Comparison of ENCODE assay signal across 11 cellular contexts in the genomic region with DNA sequence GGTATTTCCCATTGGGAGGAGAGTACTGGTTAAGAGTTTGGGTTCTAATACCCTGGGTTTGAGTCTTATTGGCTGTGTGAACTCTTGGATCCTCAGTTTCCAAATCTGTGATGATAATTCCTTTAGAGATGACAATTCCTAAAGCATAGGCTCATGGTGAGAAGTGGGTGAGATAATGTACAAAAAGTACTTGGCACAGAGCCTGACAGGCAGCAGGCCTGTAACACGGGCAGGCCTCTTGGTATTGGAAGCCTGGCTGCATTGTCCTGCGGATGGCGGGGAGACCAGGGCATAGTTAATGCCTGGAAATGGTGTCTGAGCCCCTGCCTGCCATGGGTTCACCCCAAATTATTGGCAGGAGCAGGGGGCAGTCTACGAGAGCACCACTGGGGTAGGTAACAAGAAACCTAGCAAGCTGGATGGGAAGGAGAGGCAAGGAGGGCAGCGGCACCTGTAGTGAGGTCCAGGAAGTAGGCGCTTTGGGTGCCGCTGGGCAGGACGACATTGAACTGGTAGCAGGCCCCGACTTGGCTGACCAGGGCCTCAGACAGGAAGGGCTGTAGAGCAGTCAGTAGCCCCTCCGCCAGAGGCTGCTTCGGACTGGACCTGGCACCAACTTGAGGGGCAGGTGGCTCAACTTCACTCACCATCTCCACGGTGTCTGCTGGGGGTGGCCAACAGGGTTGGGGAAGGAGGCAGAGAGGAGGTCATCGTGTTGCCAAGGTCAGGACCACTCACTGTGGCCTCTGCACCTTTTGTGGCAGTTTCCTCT. TPM values are rescaled to one million over a fixed set of nuclear protein-coding genes. Genes with fewer than 3 reads are reported as not detected.
A peak's percentile ranks its signal among the peaks of the same experiment; 100 is the strongest.
DNase-seq lines count a peak whose midpoint lies in the region; ATAC-seq, FAIRE-seq and TF ChIP-seq lines count a peak whose summit lies in the region.
"Had no signal": no experiment of that assay in that cellular context is flagged by ENCODE, and none has a peak within 500 bp of the region (broad histone marks: within the 10 kb centered on the region; RNA-seq: fewer than 3 reads in every experiment).

No MANE protein-coding gene starts in this region.

- no peak overlapping the region for H2AFZ ChIP-seq in astrocyte (ENCODE audit: low read depth, low read length)

- no peak for DNase-seq in activated CD4-positive, alpha-beta T cell treated with anti-CD3 and anti-CD28 coated beads, Interleukin-2, amount 10 ng/mL, durations not matched to agents 7 days and 5 days
- DNase-seq in activated CD4-positive, alpha-beta T cell treated with anti-CD3 and anti-CD28 coated beads for 1 hour: no peak
- DNase-seq in astrocyte (ENCODE audit: low read depth) (no peak), mesothelial cell of epicardium (ENCODE audit: low spot score in 2 of 2, unreplicated experiment in 2 of 2) (no peak), DMS153 (lab: John Stamatoyannopoulos, UW) (no peak)
- DNase-seq: activated CD8-positive, alpha-beta memory T cell treated with anti-CD3 and anti-CD28 coated beads for 24 hours; Karpas-422 had no signal

- POLR2A ChIA-PET in activated CD4-positive, alpha-beta T cell treated with anti-CD3 and anti-CD28 coated beads, Interleukin-2, amount 10 ng/mL, durations not matched to agents 7 days and 5 days (lab: Charles Lee): interaction anchor here (1.1 kb wide), 1 partner anchor 10 kb away, joined by 4 read pairs; the partner anchor contains the start of gene PML

- no peak for FAIRE-seq in astrocyte (lab: Jason Lieb, UNC)

- no peak overlapping the region for H3K4me3 ChIP-seq in astrocyte (ENCODE audit: insufficient read depth, low read depth, low read length)
- H3K4me3 ChIP-seq in thymus (ENCODE audit: low read length): no peak overlapping the region
- H3K4me3 ChIP-seq: cardiac muscle cell had no signal

- peak overlapping the region; percentile 2 for H3K4me2 ChIP-seq in astrocyte (ENCODE audit: low read length)

- peaks cover 11% of the 10 kb centered on the region for H3K36me3 Mint-ChIP-seq in activated CD4-positive, alpha-beta T cell treated with anti-CD3 and anti-CD28 coated beads, Interleukin-2, amount 10 ng/mL, durations not matched to agents 7 days and 5 days (ENCODE audit: low read depth)
- H3K36me3 Mint-ChIP-seq in astrocyte (ENCODE audit: low read depth, unreplicated experiment) (peaks cover 5% of the 10 kb centered on the region), mesothelial cell of epicardium (peaks cover 5% of the 10 kb centered on the region)

- CTCF ChIA-PET in activated CD4-positive, alpha-beta T cell treated with anti-CD3 and anti-CD28 coated beads, Interleukin-2, amount 10 ng/mL, durations not matched to agents 7 days and 5 days (lab: Charles Lee): interaction anchor here (0.6 to 2.2 kb wide), 3 partner anchors 12 to 57 kb away, joined by 4 to 6 read pairs (median 5); no protein-coding TSS in a partner anchor

- no peaks in the 10 kb centered on the region for H3K27me3 Mint-ChIP-seq in activated CD4-positive, alpha-beta T cell treated with anti-CD3 and anti-CD28 coated beads, Interleukin-2, amount 10 ng/mL, durations not matched to agents 7 days and 5 days
- H3K27me3 Mint-ChIP-seq in astrocyte (ENCODE audit: low read depth, unreplicated experiment): no peaks in the 10 kb centered on the region
- H3K27me3 Mint-ChIP-seq in mesothelial cell of epicardium (ENCODE audit: low read depth): no peaks in the 10 kb centered on the region

- H3K27ac Mint-ChIP-seq in activated CD4-positive, alpha-beta T cell treated with anti-CD3 and anti-CD28 coated beads, Interleukin-2, amount 10 ng/mL, durations not matched to agents 7 days and 5 days: peak overlapping the region; percentile 65
- H3K27ac Mint-ChIP-seq in astrocyte (ENCODE audit: unreplicated experiment) (peak overlapping the region; percentile 85), mesothelial cell of epicardium (peak overlapping the region; percentile 28)

- no peaks in the 10 kb centered on the region for H3K79me2 ChIP-seq in astrocyte (ENCODE audit: insufficient read depth, low read length)

- H3K4me1 ChIP-seq in astrocyte (ENCODE audit: insufficient read depth, low read length) (peaks cover 60% of the 10 kb centered on the region), thymus (ENCODE audit: control insufficient read depth, insufficient read depth, low read length) (peaks cover 33% of the 10 kb centered on the region)

- H3K9me3 Mint-ChIP-seq in activated CD4-positive, alpha-beta T cell treated with anti-CD3 and anti-CD28 coated beads, Interleukin-2, amount 10 ng/mL, durations not matched to agents 7 days and 5 days: no peaks in the 10 kb centered on the region
- H3K9me3 Mint-ChIP-seq in astrocyte (ENCODE audit: unreplicated experiment): no peaks in the 10 kb centered on the region
- no peaks in the 10 kb centered on the region for H3K9me3 Mint-ChIP-seq in mesothelial cell of epicardium

- ATAC-seq in HG03460 (IDR thresholded peaks at IDR 0.05; ENCODE audit: unreplicated experiment) (no peak), GM19467 (IDR thresholded peaks at IDR 0.05; ENCODE audit: unreplicated experiment) (no peak)

- 70% methylated on average over 13 of the region's 13 CpGs for WGBS in thymus

- H3K36me3 ChIP-seq in astrocyte (ENCODE audit: insufficient read depth, low read length) (no peaks in the 10 kb centered on the region), thymus (ENCODE audit: control insufficient read depth, insufficient read depth) (peaks cover 39% of the 10 kb centered on the region)
- H3K36me3 ChIP-seq: cardiac muscle cell had no signal

- no peak overlapping the region for H3K9ac ChIP-seq in astrocyte (ENCODE audit: low read length)

- TF ChIP-seq CTCF in astrocyte (IDR thresholded peaks at IDR 0.05; ENCODE audit: insufficient read depth, low read depth, low read length): no peak
- no peak for TF ChIP-seq CTCF in mesothelial cell of epicardium (IDR thresholded peaks at IDR 0.05; ENCODE audit: unreplicated experiment)

- H3K4me1 Mint-ChIP-seq in activated CD4-positive, alpha-beta T cell treated with anti-CD3 and anti-CD28 coated beads, Interleukin-2, amount 10 ng/mL, durations not matched to agents 7 days and 5 days: peaks cover 57% of the 10 kb centered on the region
- H3K4me1 Mint-ChIP-seq in astrocyte (ENCODE audit: low read depth, unreplicated experiment): peaks cover 65% of the 10 kb centered on the region
- H3K4me1 Mint-ChIP-seq in mesothelial cell of epicardium: peaks cover 26% of the 10 kb centered on the region

- no peak overlapping the region for H3K4me3 Mint-ChIP-seq in activated CD4-positive, alpha-beta T cell treated with anti-CD3 and anti-CD28 coated beads, Interleukin-2, amount 10 ng/mL, durations not matched to agents 7 days and 5 days
- H3K4me3 Mint-ChIP-seq in astrocyte (ENCODE audit: unreplicated experiment) (peak overlapping the region; percentile 43), mesothelial cell of epicardium (no peak overlapping the region)

- H3K9me3 ChIP-seq in astrocyte (ENCODE audit: insufficient read depth, low read depth, low read length) (no peaks in the 10 kb centered on the region), thymus (ENCODE audit: control insufficient read depth) (no peaks in the 10 kb centered on the region)

- H3K27ac ChIP-seq in astrocyte (ENCODE audit: low read depth, low read length) (no peak overlapping the region), thymus (ENCODE audit: low read depth) (peak overlapping the region; percentile 82)
- H3K27ac ChIP-seq: cardiac muscle cell had no signal

- H3K27me3 ChIP-seq in astrocyte (ENCODE audit: insufficient read depth, low read length): no peaks in the 10 kb centered on the region
- H3K27me3 ChIP-seq in thymus (ENCODE audit: control insufficient read depth, insufficient read depth): no peaks in the 10 kb centered on the region
- H3K27me3 ChIP-seq: cardiac muscle cell had no signal

- H4K20me1 ChIP-seq in astrocyte (ENCODE audit: insufficient read depth, low read length): no peaks in the 10 kb centered on the region

RNA-seq across cellular contexts. Expression of gene STOML1, which starts 7.7 kb away (rescaled TPM):
- 10 to 100 TPM; 12.0 to 12.8 TPM for total RNA-seq in activated CD4-positive, alpha-beta T cell treated with anti-CD3 and anti-CD28 coated beads, Interleukin-2, amount 10 ng/mL, durations not matched to agents 7 days and 5 days
- 12.4 and 16.6 TPM in 2 replicates for total RNA-seq in astrocyte
- 11.1 to 13.7 TPM (median 11.9 TPM) in 3 replicates for total RNA-seq in mesothelial cell of epicardium
- polyA plus RNA-seq in thymus: 19.1 TPM

RNA-seq across cellular contexts. Expression of gene PML, which starts 10.1 kb away (rescaled TPM):
- total RNA-seq in activated CD4-positive, alpha-beta T cell treated with anti-CD3 and anti-CD28 coated beads, Interleukin-2, amount 10 ng/mL, durations not matched to agents 7 days and 5 days: 100 to 1,000 TPM; 118 to 122 TPM
- total RNA-seq in astrocyte: 116 and 119 TPM in 2 replicates
- 41.2 to 45.3 TPM (median 43.6 TPM) in 3 replicates for total RNA-seq in mesothelial cell of epicardium
- 35.7 TPM for polyA plus RNA-seq in thymus

RNA-seq across cellular contexts. Expression of gene LOXL1, which starts 58.1 kb away (rescaled TPM):
- 1 to 10 TPM; 3.4 to 3.5 TPM for total RNA-seq in activated CD4-positive, alpha-beta T cell treated with anti-CD3 and anti-CD28 coated beads, Interleukin-2, amount 10 ng/mL, durations not matched to agents 7 days and 5 days
- 280 and 384 TPM in 2 replicates for total RNA-seq in astrocyte
- 62.9 to 69.0 TPM (median 68.6 TPM) in 3 replicates for total RNA-seq in mesothelial cell of epicardium
- polyA plus RNA-seq in thymus: 6.7 TPM

Comparison
In these comparisons a context has a peak if more than half of its experiments do, and no peak if none do; other contexts are left out.
1. H3K27ac Mint-ChIP-seq: peak in every context shown above with its lines; median percentile 85 in astrocyte; 65 in activated CD4-positive, alpha-beta T cell treated with anti-CD3 and anti-CD28 coated beads, Interleukin-2, amount 10 ng/mL, durations not matched to agents 7 days and 5 days; 28 in mesothelial cell of epicardium.
2. RNA of gene LOXL1, which starts 58.1 kb away (total RNA-seq): 280 to 384 TPM in astrocyte and 62.9 to 69.0 TPM in mesothelial cell of epicardium; 3.4 to 3.5 TPM in activated CD4-positive, alpha-beta T cell treated with anti-CD3 and anti-CD28 coated beads, Interleukin-2, amount 10 ng/mL, durations not matched to agents 7 days and 5 days; every median in the first group is over 10 times any median in the second.